8 cellular contexts compared by ENCODE assay signal in genomic region chrX:76148753-76149152, GRCh38. TPM values are rescaled to one million over a fixed set of nuclear protein-coding genes. Genes with fewer than 3 reads are reported as not detected.
A peak's percentile ranks its signal among the peaks of the same experiment; 100 is the strongest.
DNase-seq lines count a peak whose midpoint lies in the region; ATAC-seq, FAIRE-seq and TF ChIP-seq lines count a peak whose summit lies in the region.

No MANE protein-coding gene starts in this region.

- no peaks in the 10 kb centered on the region for H4K20me1 ChIP-seq in keratinocyte (ENCODE audit: control insufficient read depth, extremely low read depth, insufficient read depth, low read length)

- no peak for TF ChIP-seq CTCF in keratinocyte (optimal IDR thresholded peaks at IDR 0.05 in 1 of 3, IDR thresholded peaks at IDR 0.05 in 1 of 3, conservative IDR thresholded peaks at IDR 0.05 in 1 of 3; ENCODE audit: extremely low read depth in 1 of 3, insufficient read depth in 2 of 3, low read length in 3 of 3)

- peaks cover 4% of the 10 kb centered on the region for H3K4me1 ChIP-seq in keratinocyte (ENCODE audit: control insufficient read depth, extremely low read depth, insufficient read depth, low read length)

- H3K79me2 ChIP-seq in keratinocyte (ENCODE audit: control insufficient read depth, insufficient read depth, low read length): no peaks in the 10 kb centered on the region

- H3K9me1 ChIP-seq in keratinocyte (ENCODE audit: control insufficient read depth, extremely low read depth, insufficient read depth, low read length): no peaks in the 10 kb centered on the region

- peak overlapping the region; percentile 71 for H3K4me2 ChIP-seq in keratinocyte (ENCODE audit: control insufficient read depth, extremely low read depth, insufficient read depth, low read depth, low read length)

- H3K4me3 ChIP-seq in keratinocyte (ENCODE audit: control insufficient read depth in 2 of 3, extremely low read depth in 1 of 3, insufficient read depth in 2 of 3, low read depth in 1 of 3, low read length in 3 of 3): peak overlapping the region in 2 of 3 experiments; percentile 1 to 47

- peak; percentile 61 for DNase-seq in NCI-H345 (lab: John Stamatoyannopoulos, UW)
- no peak for DNase-seq in NCI-H345 treated with DMSO at 0.1 percent for 48 hours (lab: John Stamatoyannopoulos, UW; ENCODE audit: unreplicated experiment)
- peak; percentile 24 for DNase-seq in HK-2 (ENCODE audit: unreplicated experiment)
- DNase-seq in amniotic epithelial cell (ENCODE audit: low read depth): peak; percentile 49
- DNase-seq in keratinocyte (ENCODE audit: low read depth, low spot score): no peak
- DNase-seq in stimulated activated CD8-positive, alpha-beta memory T cell treated with anti-CD3 and anti-CD28 coated beads, Interleukin-4, amount 100 ng/mL, for 24 hours (ENCODE audit: low read depth): peak; percentile 3
- no peak for DNase-seq in KG1 (lab: John Stamatoyannopoulos, UW)

- H3K27ac ChIP-seq in keratinocyte (ENCODE audit: control insufficient read depth, insufficient read depth, low read length): peak overlapping the region; percentile 64

- FAIRE-seq in keratinocyte (lab: Jason Lieb, UNC): no peak

- H2AFZ ChIP-seq in keratinocyte (ENCODE audit: control insufficient read depth, low read length): peak overlapping the region; percentile 22

- H3K36me3 ChIP-seq in keratinocyte (ENCODE audit: control insufficient read depth in 2 of 2, extremely low read depth in 1 of 2, insufficient read depth in 2 of 2, low read length in 2 of 2): no peaks in the 10 kb centered on the region

- dilution Hi-C loops in keratinocyte (cut with MboI; ENCODE audit: extremely low pct_ligation_motif_present, low sequenced_read_pairs): no loop called here

- H3K9me3 ChIP-seq in keratinocyte (ENCODE audit: control insufficient read depth, low read depth, low read length): no peaks in the 10 kb centered on the region

- H3K9ac ChIP-seq in keratinocyte (ENCODE audit: control insufficient read depth, extremely low read depth, insufficient read depth, low read length): peak overlapping the region; percentile 51

- H3K27me3 ChIP-seq in keratinocyte (ENCODE audit: control insufficient read depth, extremely low read depth, insufficient read depth, low read length): no peaks in the 10 kb centered on the region

- peak; percentile 7; the same call in 2 of the 3 replicates for ATAC-seq in SK-N-SH treated with all-trans-retinoic acid at 6 μM for 48 hours

TF ChIP-seq in SK-N-SH treated with all-trans-retinoic acid at 6 μM for 48 hours, 23 proteins besides CTCF, POLR2A, EP300 and RAD21:
- no peak for TF ChIP-seq RARB (CRISPR knock-in tag; IDR thresholded peaks at IDR 0.05)
- no peak for TF ChIP-seq ARNTL (CRISPR knock-in tag; IDR thresholded peaks at IDR 0.05; ENCODE audit: borderline replicate concordance, low read depth)
- no peak for TF ChIP-seq ZFP3 (CRISPR knock-in tag; IDR thresholded peaks at IDR 0.05)
- no peak for TF ChIP-seq CSDC2 (CRISPR knock-in tag; IDR thresholded peaks at IDR 0.05)
- TF ChIP-seq ZNF70 (CRISPR knock-in tag; IDR thresholded peaks at IDR 0.05): no peak
- TF ChIP-seq PATZ1 (CRISPR knock-in tag; IDR thresholded peaks at IDR 0.05; ENCODE audit: borderline replicate concordance): no peak
- TF ChIP-seq ZNF8 (CRISPR knock-in tag; IDR thresholded peaks at IDR 0.05): no peak
- TF ChIP-seq ESRRG (CRISPR knock-in tag; IDR thresholded peaks at IDR 0.05): no peak

RNA-seq across cellular contexts. Expression of gene PBDC1, which starts 24.1 kb away (rescaled TPM):
- 28.3 to 42.0 TPM (median 34.3 TPM) in 3 replicates for polyA plus RNA-seq in keratinocyte
- polyA plus RNA-seq in keratinocyte (2011; ENCODE audit: low read depth): 32.3 TPM
- 31.0 and 48.4 TPM in 2 replicates for polyA plus RNA-seq in keratinocyte (2011; cell fraction: cytosol; rRNA removed)
- 26.5 and 28.4 TPM in 2 replicates for polyA plus RNA-seq in keratinocyte (2011; cell fraction: nucleus; rRNA removed)
- 39.4 and 55.9 TPM in 2 replicates for polyA plus RNA-seq in keratinocyte (2012; ENCODE audit: low replicate concordance)
- 16.1 to 29.9 TPM (median 29.4 TPM) in 3 replicates for polyA minus RNA-seq in keratinocyte
- 23.8 TPM for polyA minus RNA-seq in keratinocyte (2011; cell fraction: cytosol; rRNA and poly(A)+ RNA removed)
- 15.5 and 21.1 TPM in 2 replicates for polyA minus RNA-seq in keratinocyte (2011; cell fraction: nucleus; rRNA and poly(A)+ RNA removed)

Comparison
In these comparisons a context has a peak if more than half of its experiments do, and no peak if none do; other contexts are left out.
1. DNase-seq: peak in NCI-H345 (single experiment), HK-2 (single experiment), amniotic epithelial cell (single experiment) and stimulated activated CD8-positive, alpha-beta memory T cell treated with anti-CD3 and anti-CD28 coated beads, Interleukin-4, amount 100 ng/mL, for 24 hours (single experiment); none in NCI-H345 treated with DMSO at 0.1 percent for 48 hours (single experiment), keratinocyte (single experiment) and KG1 (single experiment).